27 cellular contexts compared by ENCODE assay signal in the genomic region with DNA sequence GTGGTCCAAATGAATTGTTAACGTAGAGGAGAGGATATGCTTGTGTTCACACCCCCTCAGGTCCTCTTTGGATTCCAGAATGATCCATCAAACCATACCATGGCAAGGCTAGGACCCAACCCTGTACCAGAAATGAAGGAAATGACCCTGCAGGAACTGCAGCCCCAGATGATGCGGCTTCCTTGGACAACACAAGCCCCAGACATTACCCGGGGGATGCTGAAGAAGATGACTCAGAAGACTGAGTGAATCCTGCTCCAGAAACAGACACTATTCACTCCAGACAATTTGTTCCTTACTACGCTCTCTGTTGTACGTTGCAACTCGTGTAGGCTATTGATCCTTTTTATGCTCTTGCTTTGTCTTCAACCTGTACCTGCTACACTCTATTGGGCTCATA. TPM values are rescaled to one million over a fixed set of nuclear protein-coding genes. Genes with fewer than 3 reads are reported as not detected.
DNase-seq lines count a peak whose midpoint lies in the region; ATAC-seq, FAIRE-seq and TF ChIP-seq lines count a peak whose summit lies in the region.
"Had no signal": no experiment of that assay in that cellular context is flagged by ENCODE, and none has a peak within 500 bp of the region (broad histone marks: within the 10 kb centered on the region; RNA-seq: fewer than 3 reads in every experiment).

No MANE protein-coding gene starts in this region.

- no TSS peak for BruUV-seq in K562 (replicated peaks; lab: Mats Ljungman, UMichigan)

- H3K9me3 Mint-ChIP-seq in type B pancreatic cell = peaks cover 10% of the 10 kb centered on the region
- H3K9me3 Mint-ChIP-seq: CD4-positive, alpha-beta T cell had no signal

- H3K4me2 ChIP-seq in K562 (ENCODE audit: insufficient read depth, low read length) (no peak overlapping the region), osteoblast (ENCODE audit: insufficient read depth, low read length) (no peak overlapping the region)
- H3K4me2 ChIP-seq: A549; BLaER1 treated with 17β-estradiol and CSF1 and Interleukin-3, amounts not matched to agents 10 nM and 100 nM had no signal

- no peak for TF ChIP-seq CTCF in K562 (IDR thresholded peaks at IDR 0.05 in 2 of 3, conservative IDR thresholded peaks at IDR 0.05 in 1 of 3; ENCODE audit: insufficient read depth in 2 of 3, low read depth in 1 of 3, low read length in 3 of 3)
- TF ChIP-seq CTCF in osteoblast (IDR thresholded peaks at IDR 0.05; ENCODE audit: extremely low read depth, low read depth, low read length) = no peak
- TF ChIP-seq CTCF in type B pancreatic cell (conservative IDR thresholded peaks at IDR 0.05) = no peak

- no peaks in the 10 kb centered on the region for H3K9me3 ChIP-seq in T-helper 17 cell (ENCODE audit: control insufficient read depth, low read length, poor library complexity, severe bottlenecking)
- 0 out of 2 replicates have a peak, but pooled peaks cover under 1% of the 10 kb centered on the region for H3K9me3 ChIP-seq in K562 (replicated peaks; ENCODE audit: control insufficient read depth, insufficient read depth, low read depth, low read length)
- no peaks in the 10 kb centered on the region for H3K9me3 ChIP-seq in osteoblast (ENCODE audit: low read depth, low read length)
- H3K9me3 ChIP-seq: A549, BE2C, HAP-1 had no signal

- POLR2A ChIA-PET in K562 (lab: Yijun Ruan, JAX) = interaction anchor here (0.8 kb wide), 1 partner anchor 25 kb away, joined by 3 read pairs; no protein-coding TSS in a partner anchor

- H3K27me3 Mint-ChIP-seq in T-helper 17 cell (no peaks in the 10 kb centered on the region), type B pancreatic cell (no peaks in the 10 kb centered on the region)
- H3K27me3 Mint-ChIP-seq: CD4-positive, alpha-beta T cell had no signal

- no peak for TF ChIP-seq POLR2A in K562 (conservative IDR thresholded peaks at IDR 0.05)

- H3K27ac Mint-ChIP-seq in T-helper 17 cell = no peak overlapping the region
- H3K27ac Mint-ChIP-seq in type B pancreatic cell = no peak overlapping the region
- H3K27ac Mint-ChIP-seq: CD14-positive monocyte; CD4-positive, alpha-beta T cell; HFFc6 had no signal

- FAIRE-seq in K562 (lab: Jason Lieb, UNC) = no peak
- FAIRE-seq: A549, GM12878, GM19239, H54 had no signal

- ATAC-seq in T-helper 17 cell (no peak), K562 (peak; percentile 38; the same call in 2 of the 3 replicates), HG03175 (IDR thresholded peaks at IDR 0.05; ENCODE audit: unreplicated experiment) (no peak)
- ATAC-seq: A549, GM12878 had no signal

- DNase-seq in ELR (ENCODE audit: low read depth) (peak; percentile 35), T-helper 17 cell (no peak), K562 (ENCODE audit: extremely low read depth in 1 of 4, low spot score in 3 of 4) (no peak), osteoblast (ENCODE audit: insufficient read length, low spot score, missing footprints) (peak; percentile 41), COLO829 (ENCODE audit: low spot score) (no peak), type B pancreatic cell (ENCODE audit: extremely low spot score, unreplicated experiment) (no peak)
- DNase-seq: 8988T; ACHN; AML-193; BE2C; Calu3; CD4-positive, alpha-beta T cell; CD8-positive, alpha-beta memory T cell; COR-L47; DMS53; DMS79 treated with DMSO at 0.1 percent for 48 hours; GDM1; GOT3; HFFc6 had no signal

- no peak overlapping the region for H3K9ac ChIP-seq in K562 (ENCODE audit: insufficient read depth in 1 of 2, low read depth in 2 of 2, low read length in 2 of 2)
- H3K9ac ChIP-seq: BLaER1 treated with 17β-estradiol and CSF1 and Interleukin-3, amounts not matched to agents 10 nM and 100 nM had no signal

- H3K4me3 Mint-ChIP-seq in T-helper 17 cell = peak overlapping the region; percentile 31
- no peak overlapping the region for H3K4me3 Mint-ChIP-seq in type B pancreatic cell
- H3K4me3 Mint-ChIP-seq: CD14-positive monocyte; CD4-positive, alpha-beta T cell; CD8-positive, alpha-beta memory T cell; HFFc6 had no signal

- H3K79me2 ChIP-seq in K562 (ENCODE audit: control insufficient read depth, insufficient read depth, low read length) = no peaks in the 10 kb centered on the region
- no peaks in the 10 kb centered on the region for H3K79me2 ChIP-seq in osteoblast (ENCODE audit: insufficient read depth, low read length)

- TF ChIP-seq RAD21 in K562 (CRISPR knock-in tag; conservative IDR thresholded peaks at IDR 0.05 in 1 of 2, IDR thresholded peaks at IDR 0.05 in 1 of 2) = no peak

- no peak overlapping the region for H3K4me3 ChIP-seq in K562
- no peak overlapping the region for H3K4me3 ChIP-seq in osteoblast (ENCODE audit: insufficient read depth, low read length)
- H3K4me3 ChIP-seq: A549; BLaER1 treated with 17β-estradiol and CSF1 and Interleukin-3, amounts not matched to agents 10 nM and 100 nM; GM12878; HAP-1 had no signal

- in situ Hi-C loops in K562 (cut with MboI) = no loop called here

- H3K36me3 Mint-ChIP-seq in T-helper 17 cell (ENCODE audit: low read depth) = no peaks in the 10 kb centered on the region
- no peaks in the 10 kb centered on the region for H3K36me3 Mint-ChIP-seq in type B pancreatic cell
- H3K36me3 Mint-ChIP-seq: CD14-positive monocyte had no signal

- CTCF ChIA-PET in K562 (lab: Yijun Ruan, JAX; ENCODE audit: low intra/inter-chr PET ratio) = no interaction called here

- H3K4me1 ChIP-seq in K562 (replicated peaks in 1 of 2; ENCODE audit: control insufficient read depth in 2 of 2, insufficient read depth in 2 of 2, low read length in 2 of 2) = no peaks in the 10 kb centered on the region; a peak in 1 of 5 replicates
- H3K4me1 ChIP-seq in osteoblast (ENCODE audit: insufficient read depth, low read length) = no peaks in the 10 kb centered on the region
- H3K4me1 ChIP-seq: A549; BE2C; BLaER1 treated with 17β-estradiol and CSF1 and Interleukin-3, amounts not matched to agents 10 nM and 100 nM; HAP-1 had no signal

- H3K36me3 ChIP-seq in K562 (ENCODE audit: control insufficient read depth, insufficient read depth, low read length) = no peaks in the 10 kb centered on the region
- H3K36me3 ChIP-seq in osteoblast (ENCODE audit: insufficient read depth, low read length) = no peaks in the 10 kb centered on the region
- H3K36me3 ChIP-seq: BE2C; BLaER1 treated with 17β-estradiol and CSF1 and Interleukin-3, amounts not matched to agents 10 nM and 100 nM; HAP-1 had no signal

- intact Hi-C loops in K562 (cut with micrococcal nuclease) = no loop called here

- H4K20me1 ChIP-seq in K562 (replicated peaks; ENCODE audit: control insufficient read depth, insufficient read depth, low read length) (no peaks in the 10 kb centered on the region), osteoblast (ENCODE audit: insufficient read depth, low read length) (no peaks in the 10 kb centered on the region)
- H4K20me1 ChIP-seq: BLaER1 treated with 17β-estradiol and CSF1 and Interleukin-3, amounts not matched to agents 10 nM and 100 nM had no signal

- peaks cover 3% of the 10 kb centered on the region for H3K4me1 Mint-ChIP-seq in T-helper 17 cell
- H3K4me1 Mint-ChIP-seq in type B pancreatic cell (ENCODE audit: unreplicated experiment) = no peaks in the 10 kb centered on the region
- H3K4me1 Mint-ChIP-seq: CD14-positive monocyte; CD8-positive, alpha-beta memory T cell had no signal

- H3K27ac ChIP-seq in K562 (ENCODE audit: extremely low read depth, low read depth, low read length) (no peak overlapping the region), osteoblast (ENCODE audit: low read depth, low read length) (no peak overlapping the region)
- H3K27ac ChIP-seq: A549; BLaER1 treated with 17β-estradiol and CSF1 and Interleukin-3, amounts not matched to agents 10 nM and 100 nM had no signal

- H3K27me3 ChIP-seq in K562 (ENCODE audit: control insufficient read depth in 2 of 2, insufficient read depth in 2 of 2, low read length in 2 of 2) (peaks cover 0 to 5% of the 10 kb centered on the region in 2 experiments; a peak in 1 of 5 replicates), osteoblast (ENCODE audit: insufficient read depth, low read length) (no peaks in the 10 kb centered on the region)
- H3K27me3 ChIP-seq: BE2C; BLaER1 treated with 17β-estradiol and CSF1 and Interleukin-3, amounts not matched to agents 10 nM and 100 nM had no signal

- no peaks in the 10 kb centered on the region for H3K9me1 ChIP-seq in K562 (ENCODE audit: control insufficient read depth, insufficient read depth, low read length)

- 11% methylated on average over 6 of the region's 6 CpGs for WGBS in K562 (ENCODE audit: insufficient coverage, low coverage, missing lambda C conversion rate)

- H2AFZ ChIP-seq in K562 (ENCODE audit: low read depth, low read length) = no peak overlapping the region
- H2AFZ ChIP-seq in osteoblast (ENCODE audit: low read length) = no peak overlapping the region

- TF ChIP-seq EP300 in K562 (IDR thresholded peaks at IDR 0.05; ENCODE audit: low read length) = no peak

TF ChIP-seq in K562, 482 proteins besides CTCF, POLR2A, EP300 and RAD21:
- TF ChIP-seq, protein P1, sequence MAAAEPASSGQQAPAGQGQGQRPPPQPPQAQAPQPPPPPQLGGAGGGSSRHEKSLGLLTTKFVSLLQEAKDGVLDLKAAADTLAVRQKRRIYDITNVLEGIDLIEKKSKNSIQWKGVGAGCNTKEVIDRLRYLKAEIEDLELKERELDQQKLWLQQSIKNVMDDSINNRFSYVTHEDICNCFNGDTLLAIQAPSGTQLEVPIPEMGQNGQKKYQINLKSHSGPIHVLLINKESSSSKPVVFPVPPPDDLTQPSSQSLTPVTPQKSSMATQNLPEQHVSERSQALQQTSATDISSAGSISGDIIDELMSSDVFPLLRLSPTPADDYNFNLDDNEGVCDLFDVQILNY (CRISPR knock-in tag; IDR thresholded peaks at IDR 0.05) = no peak
TF ChIP-seq in K562: peak in this region for 0.

RNA-seq across cellular contexts. Expression of a gene that starts 15.2 kb away (rescaled TPM):
- total RNA-seq in T-helper 17 cell (10 to 100 TPM in 1 of 2 donors, 1 to 10 TPM in 1; 8.3 to 14.0 TPM), K562 (2014; rRNA removed) (15.6 and 17.8 TPM in 2 replicates), K562 (2014; rRNA removed; fragmentation: Illumina TruSeq; extraction: Trizol) (29.5 and 34.6 TPM in 2 replicates), K562 (2015; rRNA removed; fragmentation: Illumina TruSeq; extraction: Trizol) (23.5 and 25.2 TPM in 2 replicates), K562 (2021) (35.8 and 38.2 TPM in 2 replicates), osteoblast (44.9 and 45.7 TPM in 2 replicates), type B pancreatic cell (ENCODE audit: low replicate concordance) (34.4 and 38.9 TPM in 2 replicates)
- 6.2 and 16.6 TPM in 2 replicates for total RNA-seq in K562 (2011; cell fraction: chromatin; rRNA removed; ENCODE audit: low replicate concordance)
- 3.5 and 5.5 TPM in 2 replicates for total RNA-seq in K562 (2011; cell fraction: nucleolus; rRNA removed)
- 7.8 and 11.7 TPM in 2 replicates for total RNA-seq in K562 (2011; cell fraction: nucleoplasm; rRNA removed)
- polyA plus RNA-seq in K562 (2011; rRNA removed) (22.7 and 28.7 TPM in 2 replicates), K562 (2014; fragmentation: Illumina TruSeq; extraction: Trizol) (29.6 and 34.6 TPM in 2 replicates), K562 (2014; fragmentation: Nextera tagmentation; extraction: Ambion mirVana) (10 to 100 TPM; 12.6 to 15.8 TPM), K562 (2014; rRNA removed) (17.0 and 20.8 TPM in 2 replicates)
- 12.0 and 16.2 TPM in 2 replicates for polyA plus RNA-seq in K562 (2011; cell fraction: cytosol; rRNA removed)
- polyA plus RNA-seq in K562 (2011; cell fraction: nucleus; rRNA removed) = 10.3 and 14.8 TPM in 2 replicates
- polyA plus RNA-seq in K562 (2012) = 21.4 and 22.4 TPM in 2 replicates
- polyA minus RNA-seq in K562 (2011; rRNA and poly(A)+ RNA removed) = 63.2 and 69.1 TPM in 2 replicates
- 30.4 and 34.0 TPM in 2 replicates for polyA minus RNA-seq in K562 (2011; cell fraction: cytosol; rRNA and poly(A)+ RNA removed)
- polyA minus RNA-seq in K562 (2011; cell fraction: nucleus; rRNA and poly(A)+ RNA removed) = 13.9 and 21.8 TPM in 2 replicates

Comparison
In these comparisons a context has a peak if more than half of its experiments do, and no peak if none do; other contexts are left out.
1. DNase-seq: peak in ELR (single experiment) and osteoblast (single experiment); none in T-helper 17 cell (0 of 3), K562 (0 of 4), COLO829 (single experiment) and type B pancreatic cell (single experiment).